Comparison of ENCODE assay signal across 24 cellular contexts in the genomic region with DNA sequence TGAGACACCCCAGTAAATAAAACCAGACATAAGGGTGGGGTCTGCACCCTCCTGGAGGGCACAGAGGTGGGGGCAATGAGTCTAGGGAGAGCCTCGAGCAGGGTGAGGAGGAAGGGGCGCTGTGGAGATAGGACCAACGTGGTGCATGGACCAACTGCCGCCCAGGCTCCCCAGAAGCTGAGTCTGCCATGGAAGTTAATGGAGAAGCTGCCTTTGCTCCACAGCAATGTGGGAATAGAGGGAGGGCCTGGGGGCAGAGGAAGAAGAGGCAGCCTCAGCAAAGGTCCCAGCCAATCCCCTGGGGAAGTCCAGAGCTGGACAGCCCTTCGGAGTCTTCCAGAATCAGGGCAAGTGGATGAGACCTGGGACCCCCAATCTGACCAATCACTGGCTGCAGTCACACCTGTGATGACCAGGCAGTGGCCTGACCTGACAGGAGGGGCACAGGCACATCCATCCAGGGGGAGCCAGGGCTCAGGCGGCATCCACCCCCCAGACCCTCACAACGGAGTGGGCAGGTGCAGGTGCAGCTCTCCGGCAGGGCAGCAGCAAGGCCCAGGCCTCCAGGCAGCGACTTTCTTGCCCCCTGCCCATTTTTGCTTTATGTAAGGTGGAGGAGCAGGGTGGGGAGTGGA.
"Had no signal": no experiment of that assay in that cellular context is flagged by ENCODE, and none has a peak within 500 bp of the region (broad histone marks: within the 10 kb centered on the region; RNA-seq: fewer than 3 reads in every experiment).

No MANE protein-coding gene starts in this region.

- H3K36me3 ChIP-seq: gastroesophageal sphincter, SJSA1, thoracic aorta had no signal

- H3K4me2 ChIP-seq: smooth muscle cell had no signal

- DNase-seq: activated CD4-positive, alpha-beta memory T cell treated with anti-CD3 and anti-CD28 coated beads, Interleukin-2, amount 10 ng/mL, durations not matched to agents 7 days and 5 days; activated CD4-positive, alpha-beta T cell treated with anti-CD3 and anti-CD28 coated beads for 1 hour; activated CD4-positive, alpha-beta T cell treated with anti-CD3 and anti-CD28 coated beads, Interleukin-2, amount 10 ng/mL, durations not matched to agents 7 days and 5 days; activated naive CD4-positive, alpha-beta T cell treated with anti-CD3 and anti-CD28 coated beads for 36 hours; activated naive CD8-positive, alpha-beta T cell treated with anti-CD3 and anti-CD28 coated beads, Interleukin-2, amount 10 ng/mL, durations not matched to agents 7 days and 5 days; activated T-cell treated with anti-CD3 and anti-CD28 coated beads, Interleukin-2, amount 50 U/mL, for 4 hours; effector CD8-positive, alpha-beta T cell; erythroblast; left ventricle myocardium superior; mammary epithelial cell; naive B cell; nucleus accumbens; psoas muscle; stimulated activated CD4-positive, alpha-beta T cell treated with anti-CD3 and anti-CD28 coated beads, Interleukin-15, amount 100 ng/mL, for 24 hours; stimulated activated naive CD4-positive, alpha-beta T cell treated with Interleukin-2 at 50 U/mL for 16 hours; T-helper 2 cell; trophoblast cell had no signal

- H3K4me3 ChIP-seq: gastroesophageal sphincter, psoas muscle, SJSA1, smooth muscle cell, thoracic aorta had no signal

- H3K36me3 Mint-ChIP-seq: activated naive CD8-positive, alpha-beta T cell treated with anti-CD3 and anti-CD28 coated beads, Interleukin-2, amount 10 ng/mL, durations not matched to agents 7 days and 5 days; mesothelial cell of epicardium had no signal

- H3K4me1 Mint-ChIP-seq: activated CD4-positive, alpha-beta memory T cell treated with anti-CD3 and anti-CD28 coated beads, Interleukin-2, amount 10 ng/mL, durations not matched to agents 7 days and 5 days; activated CD4-positive, alpha-beta T cell treated with anti-CD3 and anti-CD28 coated beads, Interleukin-2, amount 10 ng/mL, durations not matched to agents 7 days and 5 days; activated naive CD8-positive, alpha-beta T cell treated with anti-CD3 and anti-CD28 coated beads, Interleukin-2, amount 10 ng/mL, durations not matched to agents 7 days and 5 days; central memory CD8-positive, alpha-beta T cell; naive B cell had no signal

- H3K4me1 ChIP-seq: gastroesophageal sphincter, parathyroid adenoma, psoas muscle, SJSA1 had no signal

- H2AFZ ChIP-seq: parathyroid adenoma had no signal

- H3K79me2 ChIP-seq: parathyroid adenoma had no signal

- H3K9me3 ChIP-seq: psoas muscle, thoracic aorta had no signal

- H3K9me3 Mint-ChIP-seq: activated CD4-positive, alpha-beta T cell treated with anti-CD3 and anti-CD28 coated beads, Interleukin-2, amount 10 ng/mL, durations not matched to agents 7 days and 5 days; activated naive CD4-positive, alpha-beta T cell treated with anti-CD3 and anti-CD28 coated beads for 36 hours; activated T-cell treated with anti-CD3 and anti-CD28 coated beads, Interleukin-2, amount 50 U/mL, for 4 hours; central memory CD8-positive, alpha-beta T cell had no signal

- H3K4me3 Mint-ChIP-seq: activated CD4-positive, alpha-beta memory T cell treated with anti-CD3 and anti-CD28 coated beads, Interleukin-2, amount 10 ng/mL, durations not matched to agents 7 days and 5 days; activated CD4-positive, alpha-beta T cell treated with anti-CD3 and anti-CD28 coated beads, Interleukin-2, amount 10 ng/mL, durations not matched to agents 7 days and 5 days; activated naive CD4-positive, alpha-beta T cell treated with anti-CD3 and anti-CD28 coated beads for 36 hours; activated naive CD8-positive, alpha-beta T cell treated with anti-CD3 and anti-CD28 coated beads, Interleukin-2, amount 10 ng/mL, durations not matched to agents 7 days and 5 days; activated T-cell treated with anti-CD3 and anti-CD28 coated beads, Interleukin-2, amount 50 U/mL, for 4 hours; central memory CD8-positive, alpha-beta T cell; mesothelial cell of epicardium had no signal

- H3K27me3 ChIP-seq: SJSA1 had no signal

- H3K27me3 Mint-ChIP-seq: activated CD4-positive, alpha-beta memory T cell treated with anti-CD3 and anti-CD28 coated beads, Interleukin-2, amount 10 ng/mL, durations not matched to agents 7 days and 5 days; activated CD4-positive, alpha-beta T cell treated with anti-CD3 and anti-CD28 coated beads, Interleukin-2, amount 10 ng/mL, durations not matched to agents 7 days and 5 days; activated naive CD8-positive, alpha-beta T cell treated with anti-CD3 and anti-CD28 coated beads, Interleukin-2, amount 10 ng/mL, durations not matched to agents 7 days and 5 days; central memory CD8-positive, alpha-beta T cell had no signal

- H3K27ac ChIP-seq: gastroesophageal sphincter, parathyroid adenoma, psoas muscle, SJSA1, thoracic aorta had no signal

- ATAC-seq: activated T-cell treated with anti-CD3 and anti-CD28 coated beads, Interleukin-2, amount 50 U/mL, for 4 hours; gastroesophageal sphincter; left ventricle myocardium superior; psoas muscle had no signal

- H3K27ac Mint-ChIP-seq: activated CD4-positive, alpha-beta memory T cell treated with anti-CD3 and anti-CD28 coated beads, Interleukin-2, amount 10 ng/mL, durations not matched to agents 7 days and 5 days; activated CD4-positive, alpha-beta T cell treated with anti-CD3 and anti-CD28 coated beads, Interleukin-2, amount 10 ng/mL, durations not matched to agents 7 days and 5 days; activated naive CD4-positive, alpha-beta T cell treated with anti-CD3 and anti-CD28 coated beads for 36 hours; activated naive CD8-positive, alpha-beta T cell treated with anti-CD3 and anti-CD28 coated beads, Interleukin-2, amount 10 ng/mL, durations not matched to agents 7 days and 5 days; mesothelial cell of epicardium had no signal
